9 cellular contexts compared by ENCODE assay signal in the genomic region with DNA sequence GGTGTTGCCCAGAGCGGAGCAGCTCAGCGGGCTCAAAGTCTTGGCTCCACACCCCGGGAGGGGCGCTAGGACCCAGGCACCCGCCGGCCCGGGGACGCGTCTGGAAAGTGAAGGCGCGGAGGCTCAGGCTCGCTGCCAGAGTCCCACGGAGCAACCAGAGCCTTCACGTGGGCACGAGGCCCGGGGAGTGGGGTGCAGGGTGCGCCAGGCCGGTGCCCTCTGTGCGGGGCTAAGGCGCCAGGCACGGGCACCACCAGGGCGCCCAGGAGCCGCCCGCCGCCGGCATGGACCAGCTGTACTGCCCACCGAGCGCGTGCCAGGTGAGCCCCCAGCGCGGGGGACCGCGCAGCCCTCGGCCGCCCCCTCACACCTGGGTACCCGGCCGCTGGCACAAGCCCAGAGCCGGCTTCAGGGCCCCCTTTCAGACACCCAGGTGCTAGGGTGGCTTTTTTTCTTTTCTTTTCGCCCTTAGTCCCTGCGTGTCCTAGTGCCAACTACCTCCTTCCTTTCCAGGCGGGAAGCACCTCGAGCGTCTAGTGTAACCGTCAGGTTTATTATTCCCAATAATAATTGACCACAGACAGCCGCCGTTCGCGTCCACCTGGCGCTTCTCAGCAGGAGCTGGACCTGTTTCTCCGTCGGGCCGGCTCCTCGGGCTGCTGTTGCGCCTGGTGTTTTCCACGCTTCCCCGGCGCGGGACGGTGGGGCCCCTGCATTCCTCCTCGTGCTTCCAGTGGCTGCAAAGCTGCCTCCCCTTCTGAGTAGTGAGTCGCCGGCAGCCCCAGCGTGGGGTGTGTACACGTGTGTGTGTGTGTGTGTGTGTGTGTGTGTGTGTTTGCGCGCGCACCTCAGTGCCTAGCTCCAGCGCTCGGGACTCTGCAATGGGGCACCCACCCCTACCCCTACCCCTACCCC. TPM values are rescaled to one million over a fixed set of nuclear protein-coding genes. Genes with fewer than 3 reads are reported as not detected.
A peak's percentile ranks its signal among the peaks of the same experiment; 100 is the strongest.
DNase-seq lines count a peak whose midpoint lies in the region; ATAC-seq and TF ChIP-seq lines count a peak whose summit lies in the region.
"Had no signal": no experiment of that assay in that cellular context is flagged by ENCODE, and none has a peak within 500 bp of the region (broad histone marks: within the 10 kb centered on the region; RNA-seq: fewer than 3 reads in every experiment).

No MANE protein-coding gene starts in this region.

- intact Hi-C loops in ascending aorta (cut with DNase I) (loop anchor here (2.0 to 5.0 kb wide), 3 partner anchors 30 to 257 kb away; partner anchors contain the start of gene PDE8B), stomach (cut with DNase I; ENCODE audit: low total_unique reads) (no loop called here)

- H3K4me1 ChIP-seq in ascending aorta = no peaks in the 10 kb centered on the region
- H3K4me1 ChIP-seq in stomach = peaks cover 18 to 28% (median 21%) of the 10 kb centered on the region in 4 donors

- peak overlapping the region; percentile 25 to 64 for H3K27ac ChIP-seq in ascending aorta
- H3K27ac ChIP-seq in stomach = peak overlapping the region in 2 of 5 donors; percentile 53 to 59

- ATAC-seq in HG03039 (IDR thresholded peaks at IDR 0.05; ENCODE audit: unreplicated experiment) = no peak
- no peak for ATAC-seq in activated CD4-positive, CD25-positive, alpha-beta regulatory T cell treated with anti-CD3 and anti-CD28 coated beads, Interleukin-2, amount 50 U/mL, for 24 hours
- no peak for ATAC-seq in HG02852 (IDR thresholded peaks at IDR 0.05; ENCODE audit: unreplicated experiment)

- TF ChIP-seq EP300 in stomach (IDR thresholded peaks at IDR 0.05) = no peak

- 0 to 3% (median 1%) methylated on average over 37 to 69 of the region's 69 CpGs for WGBS in stomach, 5 donors

- H3K4me3 ChIP-seq in ascending aorta (peak overlapping the region; percentile 54 to 79), kidney epithelial cell (ENCODE audit: low read depth, low read length) (peak overlapping the region; percentile 33), stomach (peak overlapping the region; percentile 57 to 86 (median 60))

- H3K9me3 ChIP-seq in ascending aorta (peaks cover 0 to 6% of the 10 kb centered on the region in 2 donors), stomach (no peaks in the 10 kb centered on the region)

- TF ChIP-seq POLR2A in stomach (IDR thresholded peaks at IDR 0.05) = no peak

- H3K27me3 ChIP-seq in ascending aorta = no peaks in the 10 kb centered on the region
- peaks cover 27% of the 10 kb centered on the region for H3K27me3 ChIP-seq in kidney epithelial cell (ENCODE audit: control insufficient read depth, insufficient read depth, low read length)
- peaks cover 0 to 34% (median 19%) of the 10 kb centered on the region in 3 donors for H3K27me3 ChIP-seq in stomach

- H3K36me3 ChIP-seq in ascending aorta (no peaks in the 10 kb centered on the region), kidney epithelial cell (ENCODE audit: control insufficient read depth, insufficient read depth, low read length) (no peaks in the 10 kb centered on the region), stomach (no peaks in the 10 kb centered on the region)

- no peak for TF ChIP-seq CTCF in ascending aorta (IDR thresholded peaks at IDR 0.05)
- TF ChIP-seq CTCF in kidney epithelial cell (IDR thresholded peaks at IDR 0.05; ENCODE audit: insufficient read depth, low read length, poor library complexity, severe bottlenecking) = no peak
- TF ChIP-seq CTCF in stomach (IDR thresholded peaks at IDR 0.05) = no peak

- peak; percentile 20 for DNase-seq in NCI-H2107 treated with DMSO at 0.1 percent for 48 hours (lab: John Stamatoyannopoulos, UW; ENCODE audit: unreplicated experiment)
- DNase-seq in NCI-H2107 (lab: John Stamatoyannopoulos, UW) = no peak
- DNase-seq in ascending aorta (ENCODE audit: low spot score in 2 of 2) = peak in 1 of 2 donors; percentile 76
- DNase-seq in kidney epithelial cell (ENCODE audit: low read depth) = no peak
- peak; percentile 67 for DNase-seq in stomach
- DNase-seq: CD4-positive, CD25-positive, alpha-beta regulatory T cell had no signal

RNA-seq across cellular contexts. Expression of gene PDE8B, which starts 30.1 kb away (rescaled TPM):
- total RNA-seq in ascending aorta = 28.1 TPM
- total RNA-seq in kidney epithelial cell = 0.21 and 0.33 TPM in 2 replicates
- 100 to 1,000 TPM in 1 of 5 donors, 10 to 100 TPM in 1, 1 to 10 TPM in 2, not detected in 1; 3.5 to 243 (median 18.1) TPM for total RNA-seq in stomach
- polyA plus RNA-seq in stomach = 1 to 10 TPM in 2 of 3 donors, under 1 TPM in 1; 0.56 to 1.4 (median 1.3) TPM
- total RNA-seq: CD4-positive, CD25-positive, alpha-beta regulatory T cell had no signal

Comparison
In these comparisons a context has a peak if more than half of its experiments do, and no peak if none do; other contexts are left out.
1. DNase-seq: peak in NCI-H2107 treated with DMSO at 0.1 percent for 48 hours (single experiment) and stomach (single experiment); none in NCI-H2107 (single experiment) and kidney epithelial cell (single experiment).
2. Peak in every context shown above with its lines, with median percentiles within 50 percentile points of each other: H3K4me3 ChIP-seq.